In genomic region chr20:6657111-6657510, GRCh38 we compare ENCODE assay signal across 24 cellular contexts.
"Had no signal": no experiment of that assay in that cellular context is flagged by ENCODE, and none has a peak within 500 bp of the region (broad histone marks: within the 10 kb centered on the region; RNA-seq: fewer than 3 reads in every experiment).

No MANE protein-coding gene starts in this region.

- H3K27me3 ChIP-seq: colonic mucosa, esophagus squamous epithelium, gastrocnemius medialis, heart right ventricle had no signal

- DNase-seq: colonic mucosa; cortex of kidney; effector CD8-positive, alpha-beta T cell; effector memory CD8-positive, alpha-beta T cell; endodermal cell; erythroblast; esophagus squamous epithelium; foreskin fibroblast; foreskin melanocyte; gastrocnemius medialis; glutamatergic neuron; head of caudate nucleus; heart right ventricle; hippocampal formation; left cardiac atrium; left ventricle myocardium inferior; lower lobe of right lung; mesendoderm; midbrain had no signal

- ATAC-seq: effector memory CD8-positive, alpha-beta T cell; esophagus mucosa; gastrocnemius medialis; heart right ventricle; left cardiac atrium; lower lobe of right lung had no signal

- H3K4me1 ChIP-seq: colonic mucosa, gastrocnemius medialis, heart right ventricle, left ventricle myocardium inferior, lower lobe of right lung had no signal

- FAIRE-seq: endometrium, islet of Langerhans, keratinocyte had no signal

- H3K36me3 ChIP-seq: colonic mucosa, esophagus squamous epithelium, gastrocnemius medialis, heart right ventricle, left ventricle myocardium inferior, lower lobe of right lung had no signal

- H3K4me3 ChIP-seq: colonic mucosa, esophagus squamous epithelium, gastrocnemius medialis, heart right ventricle, left ventricle myocardium inferior, lower lobe of right lung had no signal

- H3K27ac ChIP-seq: epithelial cell of prostate, esophagus squamous epithelium, gastrocnemius medialis, heart right ventricle, left ventricle myocardium inferior, lower lobe of right lung had no signal

- H3K9me3 ChIP-seq: colonic mucosa, esophagus squamous epithelium, gastrocnemius medialis, lower lobe of right lung had no signal
